Comparison of ENCODE assay signal across 32 cellular contexts in the genomic region with DNA sequence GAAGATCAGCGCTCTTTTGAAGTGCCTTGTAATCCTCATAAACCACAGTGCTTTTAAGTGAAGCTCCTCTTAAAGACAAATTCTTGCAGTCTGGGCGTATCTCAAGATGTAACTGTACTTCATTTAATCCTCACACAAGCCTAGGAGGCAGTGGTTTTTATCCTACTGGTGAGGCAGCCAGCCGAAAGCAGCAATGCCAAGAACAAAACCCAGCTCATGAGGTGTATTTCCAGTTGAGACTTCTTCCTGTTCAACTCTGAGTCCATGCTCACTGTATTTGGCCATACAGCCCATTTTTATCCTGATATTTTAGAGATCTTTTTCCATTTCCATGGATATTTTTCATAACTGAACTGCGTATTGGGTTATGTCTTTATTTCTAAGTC. TPM values are rescaled to one million over a fixed set of nuclear protein-coding genes. Genes with fewer than 3 reads are reported as not detected.
DNase-seq lines count a peak whose midpoint lies in the region; ATAC-seq and TF ChIP-seq lines count a peak whose summit lies in the region.
"Had no signal": no experiment of that assay in that cellular context is flagged by ENCODE, and none has a peak within 500 bp of the region (broad histone marks: within the 10 kb centered on the region; RNA-seq: fewer than 3 reads in every experiment).

No MANE protein-coding gene starts in this region.

- POLR2A ChIA-PET in Caco-2 (lab: Charles Lee), result no interaction called here

- no peak overlapping the region for H3K27ac ChIP-seq in osteoblast (ENCODE audit: low read depth, low read length)
- H3K27ac ChIP-seq: C4-2B, PC-9, SJCRH30 had no signal

- in situ Hi-C loops in astrocyte of the spinal cord (cut with HindIII; ENCODE audit: low sequenced_read_pairs), result no loop called here
- in situ Hi-C loops in GM13976 (cut with MboI; ENCODE audit: low sequenced_read_pairs, unreplicated experiment), result no loop called here

- no peak overlapping the region for H3K27ac Mint-ChIP-seq in Caco-2 (ENCODE audit: unreplicated experiment)
- H3K27ac Mint-ChIP-seq: CD8-positive, alpha-beta T cell had no signal

- DNase-seq in Jurkat, Clone E6-1 (ENCODE audit: low read depth, low spot score), result peak; percentile 86
- DNase-seq in astrocyte of the spinal cord (ENCODE audit: low read depth, low spot score) (peak; percentile 22), osteoblast (ENCODE audit: insufficient read length, low spot score, missing footprints) (peak; percentile 76), NCI-H128 (lab: John Stamatoyannopoulos, UW; ENCODE audit: unreplicated experiment) (no peak), GM13976 (ENCODE audit: low spot score) (no peak), Caco-2 (no peak)
- DNase-seq: DMS153; Kasumi-1; NCI-H1092 treated with DMSO at 0.1 percent for 48 hours; NCI-H1436 treated with DMSO at 0.1 percent for 48 hours; NCI-H187 treated with DMSO at 0.1 percent for 48 hours; NCI-H2171 treated with DMSO at 0.1 percent for 48 hours; NCI-H345; NCI-H526; NCI-H82; NK-92 treated with Interleukin-12 subunit alpha and Interleukin-12 subunit beta, amount 100 ng/mL, for 24 hours; SJCRH30 had no signal

- no peak overlapping the region for H3K4me3 ChIP-seq in Jurkat, Clone E6-1 (ENCODE audit: low read length)
- H3K4me3 ChIP-seq in astrocyte of the spinal cord (ENCODE audit: low read depth, low read length), result no peak overlapping the region
- no peak overlapping the region for H3K4me3 ChIP-seq in osteoblast (ENCODE audit: insufficient read depth, low read length)
- no peak overlapping the region for H3K4me3 ChIP-seq in Caco-2 (ENCODE audit: low read depth, low read length)
- H3K4me3 ChIP-seq: GM12878, K562, PC-9, SJCRH30 had no signal

- H3K27me3 ChIP-seq in osteoblast (ENCODE audit: insufficient read depth, low read length) (peaks cover 28% of the 10 kb centered on the region), Caco-2 (replicated peaks; ENCODE audit: control insufficient read depth, insufficient read depth, low read length) (no peaks in the 10 kb centered on the region)
- H3K27me3 ChIP-seq: SJCRH30 had no signal

- BruUV-seq in Caco-2 (replicated peaks; lab: Mats Ljungman, UMichigan), result no TSS peak

- no peak for TF ChIP-seq POLR2A in GM18505 (IDR thresholded peaks at IDR 0.05; ENCODE audit: borderline replicate concordance, extremely low read depth, insufficient read depth, insufficient read length)

- no peaks in the 10 kb centered on the region for H3K79me2 ChIP-seq in osteoblast (ENCODE audit: insufficient read depth, low read length)

- H3K4me3 Mint-ChIP-seq in Caco-2 (ENCODE audit: unreplicated experiment), result no peak overlapping the region
- H3K4me3 Mint-ChIP-seq: CD8-positive, alpha-beta T cell had no signal

- no peaks in the 10 kb centered on the region for H3K36me3 ChIP-seq in osteoblast (ENCODE audit: insufficient read depth, low read length)
- no peaks in the 10 kb centered on the region for H3K36me3 ChIP-seq in Caco-2 (ENCODE audit: control insufficient read depth, insufficient read depth, low read length)
- H3K36me3 ChIP-seq: SJCRH30 had no signal

- TF ChIP-seq CTCF in astrocyte of the spinal cord (IDR thresholded peaks at IDR 0.05; ENCODE audit: low read depth, low read length) (no peak), osteoblast (IDR thresholded peaks at IDR 0.05; ENCODE audit: extremely low read depth, low read depth, low read length) (no peak), GM13976 (IDR thresholded peaks at IDR 0.05; ENCODE audit: borderline replicate concordance, control extremely low read depth, extremely low read depth, insufficient read depth, missing control alignments) (no peak), Caco-2 (IDR thresholded peaks at IDR 0.05; ENCODE audit: insufficient read depth in 1 of 2, low read depth in 1 of 2, low read length in 1 of 2, severe bottlenecking in 1 of 2, unreplicated experiment in 1 of 2) (no peak)

- H3K4me1 Mint-ChIP-seq in Caco-2 (ENCODE audit: low read depth, unreplicated experiment), result peaks cover 15% of the 10 kb centered on the region

- H3K9me3 ChIP-seq in osteoblast (ENCODE audit: low read depth, low read length) (no peaks in the 10 kb centered on the region), Caco-2 (no peaks in the 10 kb centered on the region)
- H3K9me3 ChIP-seq: SJCRH30 had no signal

- ATAC-seq in esophagus mucosa (peak; percentile 41), GM18505 (IDR thresholded peaks at IDR 0.05; ENCODE audit: unreplicated experiment) (no peak)
- ATAC-seq: CD8-positive, alpha-beta T cell; GM12878; HCT116; K562; Right ventricle myocardium inferior had no signal

- no peaks in the 10 kb centered on the region for H3K9me3 Mint-ChIP-seq in Caco-2 (ENCODE audit: unreplicated experiment)
- H3K9me3 Mint-ChIP-seq: CD8-positive, alpha-beta T cell had no signal

- intact Hi-C loops in Caco-2 (cut with micrococcal nuclease; ENCODE audit: unreplicated experiment), result no loop called here

- H3K27me3 Mint-ChIP-seq in Caco-2 (ENCODE audit: insufficient read depth, unreplicated experiment), result no peaks in the 10 kb centered on the region

- no peaks in the 10 kb centered on the region for H4K20me1 ChIP-seq in osteoblast (ENCODE audit: insufficient read depth, low read length)

- CTCF ChIA-PET in Caco-2 (lab: Charles Lee), result interaction anchor here (0.7 kb wide), 1 partner anchor 40 kb away, joined by 3 read pairs; no protein-coding TSS in a partner anchor

- no peaks in the 10 kb centered on the region for H3K36me3 Mint-ChIP-seq in Caco-2 (ENCODE audit: insufficient read depth, unreplicated experiment)
- H3K36me3 Mint-ChIP-seq: CD8-positive, alpha-beta T cell had no signal

- H3K4me1 ChIP-seq in osteoblast (ENCODE audit: insufficient read depth, low read length) (peaks cover 7% of the 10 kb centered on the region), Caco-2 (no peaks in the 10 kb centered on the region)
- H3K4me1 ChIP-seq: SJCRH30 had no signal

- H2AFZ ChIP-seq in osteoblast (ENCODE audit: low read length), result no peak overlapping the region
- H2AFZ ChIP-seq: PC-9 had no signal

- H3K4me2 ChIP-seq in osteoblast (ENCODE audit: insufficient read depth, low read length), result no peak overlapping the region
- H3K4me2 ChIP-seq: PC-9 had no signal

RNA-seq across cellular contexts. Expression of a gene that starts 13.7 kb away (rescaled TPM):
- polyA plus RNA-seq in Jurkat, Clone E6-1 (2012; ENCODE audit: insufficient read depth, insufficient read length), result not detected
- total RNA-seq in esophagus mucosa (not detected), osteoblast (not detected in 2 replicates), Caco-2 (2022) (not detected in 2 replicates)
- total RNA-seq: CD8-positive, alpha-beta T cell; H4; HepG2; HT-29; M059J; PC-9; Right ventricle myocardium inferior; RPMI7951; SJCRH30 had no signal
- polyA plus RNA-seq: AG04450, GM12878, K562 had no signal

RNA-seq across cellular contexts. Expression of a gene that starts 25.5 kb away (rescaled TPM):
- polyA plus RNA-seq in Jurkat, Clone E6-1 (2012; ENCODE audit: insufficient read depth, insufficient read length), result not detected
- 0.44 TPM for total RNA-seq in esophagus mucosa
- not detected in 2 replicates for total RNA-seq in osteoblast
- total RNA-seq in Caco-2 (2022), result not detected in 2 replicates
- total RNA-seq: CD8-positive, alpha-beta T cell; H4; HepG2; HT-29; M059J; PC-9; Right ventricle myocardium inferior; RPMI7951; SJCRH30 had no signal
- polyA plus RNA-seq: AG04450, GM12878, HepG2, K562 had no signal

RNA-seq across cellular contexts. Expression of a gene that starts 44.9 kb away (rescaled TPM):
- 26.3 TPM for polyA plus RNA-seq in Jurkat, Clone E6-1 (2012; ENCODE audit: insufficient read depth, insufficient read length)
- total RNA-seq in esophagus mucosa (4.3 TPM), osteoblast (12.7 TPM in 2 replicates), Caco-2 (2022) (11.4 and 14.2 TPM in 2 replicates)

RNA-seq across cellular contexts. Expression of a gene that starts 58.2 kb away (rescaled TPM):
- polyA plus RNA-seq in Jurkat, Clone E6-1 (2012; ENCODE audit: insufficient read depth, insufficient read length), result not detected
- 33.0 TPM for total RNA-seq in esophagus mucosa
- 66.9 and 75.3 TPM in 2 replicates for total RNA-seq in osteoblast
- total RNA-seq in Caco-2 (2022), result 94.0 and 95.5 TPM in 2 replicates
- total RNA-seq: CD8-positive, alpha-beta T cell had no signal

Comparison
In these comparisons a context has a peak if more than half of its experiments do, and no peak if none do; other contexts are left out.
1. DNase-seq: peak in Jurkat, Clone E6-1 (single experiment), astrocyte of the spinal cord (single experiment) and osteoblast (single experiment); none in NCI-H128 (single experiment), GM13976 (single experiment) and Caco-2 (0 of 2).